ENCODE assay signal across 23 cellular contexts in the genomic region with DNA sequence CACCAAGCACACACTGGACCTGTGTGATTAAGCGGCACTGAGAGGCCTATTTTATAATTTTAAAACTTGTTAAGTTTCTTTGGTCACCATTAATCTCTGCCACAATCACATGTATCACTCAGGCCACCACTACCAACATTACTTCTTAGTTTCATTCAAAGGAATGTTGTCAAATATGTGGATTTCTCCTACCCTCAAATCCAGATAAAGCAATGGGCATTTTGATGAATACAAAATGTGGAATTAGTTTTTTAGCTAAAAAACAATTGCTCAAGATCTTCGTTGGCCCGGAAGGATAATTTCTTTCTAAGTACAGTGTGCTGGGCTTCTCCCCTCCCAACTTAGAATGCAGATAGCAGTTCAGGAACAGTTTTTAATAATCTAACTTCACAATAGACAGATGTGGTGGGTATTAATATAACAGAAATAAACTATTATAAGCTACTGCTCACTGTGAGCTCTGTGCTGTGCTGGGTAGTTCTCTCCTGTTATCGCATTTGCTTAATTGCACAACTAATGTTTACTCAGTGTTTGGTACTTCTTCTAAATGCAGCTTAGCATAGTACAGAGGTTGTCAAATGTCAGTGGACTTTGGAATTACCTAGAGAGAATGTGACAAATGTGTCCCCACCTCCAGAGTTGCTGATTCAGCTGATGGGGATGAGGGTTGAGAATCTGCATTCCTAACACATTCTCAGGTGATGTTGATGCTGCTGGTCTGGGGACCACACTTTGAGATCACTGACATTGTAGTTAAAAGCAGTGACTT.
A peak's percentile ranks its signal among the peaks of the same experiment; 100 is the strongest.
DNase-seq lines count a peak whose midpoint lies in the region; ATAC-seq, FAIRE-seq and TF ChIP-seq lines count a peak whose summit lies in the region.
"Had no signal": no experiment of that assay in that cellular context is flagged by ENCODE, and none has a peak within 500 bp of the region (broad histone marks: within the 10 kb centered on the region; RNA-seq: fewer than 3 reads in every experiment).

No MANE protein-coding gene starts in this region.

- H2AFZ ChIP-seq in GM23338, result no peak overlapping the region

- TF ChIP-seq CTCF in GM23338 (conservative IDR thresholded peaks at IDR 0.05; ENCODE audit: low read depth in 2 of 2) (no peak), lower lobe of right lung (IDR thresholded peaks at IDR 0.05) (no peak)

- no peak overlapping the region for H3K27ac Mint-ChIP-seq in GM23338
- peak overlapping the region; percentile 73 for H3K27ac Mint-ChIP-seq in activated naive CD8-positive, alpha-beta T cell
- no peak overlapping the region for H3K27ac Mint-ChIP-seq in activated T-helper 17 cell treated with anti-CD3 and anti-CD28 coated beads, Interleukin-2, amount 50 U/mL, for 72 hours
- H3K27ac Mint-ChIP-seq: activated naive CD4-positive, alpha-beta T cell treated with anti-CD3 and anti-CD28 coated beads for 36 hours; dendritic cell treated with granulocyte-macrophage colony-stimulating factor and Interleukin-4, amounts not matched to agents 40 ng/mL and 50 ng/mL, for 4 days had no signal

- intact Hi-C loops in lower lobe of right lung (cut with DNase I), result no loop called here

- H4K20me1 ChIP-seq in GM23338 (replicated peaks; ENCODE audit: insufficient read depth), result no peaks in the 10 kb centered on the region
- H4K20me1 ChIP-seq: BLaER1 had no signal

- FAIRE-seq in frontal cortex (lab: Jason Lieb, UNC), result no peak

- no peaks in the 10 kb centered on the region for H3K9me3 ChIP-seq in lower lobe of right lung
- H3K9me3 ChIP-seq: BLaER1, prostate gland, spleen, tibial nerve had no signal

- H3K27ac ChIP-seq in GM23338 (ENCODE audit: low read depth) (no peak overlapping the region), lower lobe of right lung (no peak overlapping the region)
- H3K27ac ChIP-seq: BLaER1, epithelial cell of prostate, gastroesophageal sphincter, prostate gland, spleen, tibial nerve had no signal

- ATAC-seq in GM23338, result no peak
- ATAC-seq in lower lobe of right lung, result peak; percentile 83 to 85
- no peak for ATAC-seq in activated T-helper 17 cell treated with anti-CD3 and anti-CD28 coated beads, Interleukin-2, amount 50 U/mL, for 72 hours (replicated peaks)
- no peak for ATAC-seq in HG03571 (IDR thresholded peaks at IDR 0.05; ENCODE audit: unreplicated experiment)
- ATAC-seq: gastroesophageal sphincter; naive thymus-derived CD8-positive, alpha-beta T cell had no signal

- DNase-seq in COLO668 (lab: John Stamatoyannopoulos, UW; ENCODE audit: unreplicated experiment) (peak; percentile 3), GM23338 (ENCODE audit: low spot score) (peak; percentile 3), lower lobe of right lung (no peak), NCI-H2107 treated with DMSO at 0.1 percent for 48 hours (lab: John Stamatoyannopoulos, UW; ENCODE audit: unreplicated experiment) (no peak), frontal cortex (ENCODE audit: low spot score in 2 of 2) (no peak)
- DNase-seq: activated CD8-positive, alpha-beta memory T cell treated with anti-CD3 and anti-CD28 coated beads, Interleukin-2, amount 50 U/mL, for 48 hours; activated naive CD4-positive, alpha-beta T cell treated with anti-CD3 and anti-CD28 coated beads for 36 hours; naive thymus-derived CD8-positive, alpha-beta T cell; NCI-H1105 treated with DMSO at 0.1 percent for 48 hours; NCI-H226; SIG-M5; spleen; T-helper 2 cell had no signal

- no peaks in the 10 kb centered on the region for H3K27me3 ChIP-seq in GM23338 (ENCODE audit: insufficient read depth)
- no peaks in the 10 kb centered on the region for H3K27me3 ChIP-seq in lower lobe of right lung (ENCODE audit: low read depth)
- H3K27me3 ChIP-seq: BLaER1, gastroesophageal sphincter, spleen, tibial nerve had no signal

- 0 out of 2 replicates have a peak, but pooled peaks cover 4% of the 10 kb centered on the region for H3K9me2 ChIP-seq in GM23338 (ENCODE audit: insufficient read depth)

- H3F3A ChIP-seq in GM23338 (replicated peaks; ENCODE audit: low read depth), result no peaks in the 10 kb centered on the region

- H3K27me3 Mint-ChIP-seq in GM23338 (ENCODE audit: insufficient read depth, low read depth, poor library complexity), result peaks cover 5% of the 10 kb centered on the region
- H3K27me3 Mint-ChIP-seq in activated naive CD8-positive, alpha-beta T cell, result no peaks in the 10 kb centered on the region
- no peaks in the 10 kb centered on the region for H3K27me3 Mint-ChIP-seq in activated T-helper 17 cell treated with anti-CD3 and anti-CD28 coated beads, Interleukin-2, amount 50 U/mL, for 72 hours
- H3K27me3 Mint-ChIP-seq: dendritic cell treated with granulocyte-macrophage colony-stimulating factor and Interleukin-4, amounts not matched to agents 40 ng/mL and 50 ng/mL, for 4 days; naive thymus-derived CD8-positive, alpha-beta T cell had no signal

- H3K79me2 ChIP-seq in GM23338 (replicated peaks; ENCODE audit: insufficient read depth), result no peaks in the 10 kb centered on the region

- H3K4me3 ChIP-seq in GM23338 (no peak overlapping the region), lower lobe of right lung (no peak overlapping the region)
- H3K4me3 ChIP-seq: BLaER1, gastroesophageal sphincter, lung, prostate gland, spleen, tibial nerve had no signal

- no peaks in the 10 kb centered on the region for H3K36me3 ChIP-seq in GM23338 (ENCODE audit: insufficient read depth)
- no peaks in the 10 kb centered on the region for H3K36me3 ChIP-seq in lower lobe of right lung
- H3K36me3 ChIP-seq: BLaER1, gastroesophageal sphincter, prostate gland, spleen, tibial nerve had no signal

- H3K4me3 Mint-ChIP-seq in GM23338, result no peak overlapping the region
- H3K4me3 Mint-ChIP-seq in activated naive CD8-positive, alpha-beta T cell, result no peak overlapping the region
- H3K4me3 Mint-ChIP-seq in activated T-helper 17 cell treated with anti-CD3 and anti-CD28 coated beads, Interleukin-2, amount 50 U/mL, for 72 hours, result no peak overlapping the region
- H3K4me3 Mint-ChIP-seq: activated naive CD4-positive, alpha-beta T cell treated with anti-CD3 and anti-CD28 coated beads for 36 hours; dendritic cell treated with granulocyte-macrophage colony-stimulating factor and Interleukin-4, amounts not matched to agents 40 ng/mL and 50 ng/mL, for 4 days; naive thymus-derived CD8-positive, alpha-beta T cell had no signal

- H3K4me1 ChIP-seq in GM23338 (ENCODE audit: insufficient read depth) (no peaks in the 10 kb centered on the region), lower lobe of right lung (peaks cover 8% of the 10 kb centered on the region)
- H3K4me1 ChIP-seq: gastroesophageal sphincter, prostate gland, tibial nerve had no signal

- no peaks in the 10 kb centered on the region for H3K4me1 Mint-ChIP-seq in GM23338
- H3K4me1 Mint-ChIP-seq in activated naive CD8-positive, alpha-beta T cell (ENCODE audit: low read depth), result peaks cover 65% of the 10 kb centered on the region
- peaks cover 10% of the 10 kb centered on the region for H3K4me1 Mint-ChIP-seq in activated T-helper 17 cell treated with anti-CD3 and anti-CD28 coated beads, Interleukin-2, amount 50 U/mL, for 72 hours

- H3K9me3 Mint-ChIP-seq in GM23338, result no peaks in the 10 kb centered on the region
- H3K9me3 Mint-ChIP-seq in activated naive CD8-positive, alpha-beta T cell (ENCODE audit: low read depth), result no peaks in the 10 kb centered on the region
- no peaks in the 10 kb centered on the region for H3K9me3 Mint-ChIP-seq in activated T-helper 17 cell treated with anti-CD3 and anti-CD28 coated beads, Interleukin-2, amount 50 U/mL, for 72 hours
- H3K9me3 Mint-ChIP-seq: dendritic cell treated with granulocyte-macrophage colony-stimulating factor and Interleukin-4, amounts not matched to agents 40 ng/mL and 50 ng/mL, for 4 days had no signal

- no peaks in the 10 kb centered on the region for H3K36me3 Mint-ChIP-seq in GM23338 (ENCODE audit: low read depth)
- H3K36me3 Mint-ChIP-seq in activated naive CD8-positive, alpha-beta T cell, result no peaks in the 10 kb centered on the region
- peaks cover 6% of the 10 kb centered on the region for H3K36me3 Mint-ChIP-seq in activated T-helper 17 cell treated with anti-CD3 and anti-CD28 coated beads, Interleukin-2, amount 50 U/mL, for 72 hours (ENCODE audit: low read depth)

- no peak overlapping the region for H3K4me2 ChIP-seq in GM23338
- H3K4me2 ChIP-seq: BLaER1 had no signal

TF ChIP-seq in GM23338, 12 proteins besides CTCF, POLR2A, EP300 and RAD21 (continues in another document):
- TF ChIP-seq JUNB (IDR thresholded peaks at IDR 0.05; ENCODE audit: unreplicated experiment), result no peak
- TF ChIP-seq STAT1 (IDR thresholded peaks at IDR 0.05; ENCODE audit: unreplicated experiment), result no peak

Comparison
In these comparisons a context has a peak if more than half of its experiments do, and no peak if none do; other contexts are left out.
1. DNase-seq: peak in COLO668 (single experiment) and GM23338 (single experiment); none in lower lobe of right lung (single experiment), NCI-H2107 treated with DMSO at 0.1 percent for 48 hours (single experiment) and frontal cortex (0 of 2).
2. ATAC-seq: peak in lower lobe of right lung (2 of 2); none in GM23338 (single experiment), activated T-helper 17 cell treated with anti-CD3 and anti-CD28 coated beads, Interleukin-2, amount 50 U/mL, for 72 hours (single experiment) and HG03571 (single experiment).